Comparison of ENCODE assay signal across 8 cellular contexts in genomic region chr18:9792565-9793226, GRCh38.
DNase-seq lines count a peak whose midpoint lies in the region; ATAC-seq and TF ChIP-seq lines count a peak whose summit lies in the region.

No MANE protein-coding gene starts in this region.

- ATAC-seq in activated CD4-positive, CD25-positive, alpha-beta regulatory T cell treated with anti-CD3 and anti-CD28 coated beads, Interleukin-2, amount 50 U/mL, for 24 hours: no peak
- no peak for ATAC-seq in GM18858 (IDR thresholded peaks at IDR 0.05; ENCODE audit: unreplicated experiment)

- peak; percentile 45 for DNase-seq in activated CD4-positive, CD25-positive, alpha-beta regulatory T cell treated with anti-CD3 and anti-CD28 coated beads, Interleukin-2, amount 50 U/mL, for 72 hours
- DNase-seq in OCI-M1 (lab: John Stamatoyannopoulos, UW) (peak; percentile 59), fibroblast of mammary gland (ENCODE audit: low read depth) (no peak), KG1 (lab: John Stamatoyannopoulos, UW) (no peak), amygdala (lab: John Stamatoyannopoulos, UW) (no peak)
- DNase-seq in stimulated activated CD8-positive, alpha-beta memory T cell treated with anti-CD3 and anti-CD28 coated beads, Interleukin-2, amount 100 ng/mL, for 48 hours (ENCODE audit: low read depth in 2 of 2): peak; percentile 18 to 38

- no peak overlapping the region for H3K4me3 ChIP-seq in fibroblast of mammary gland (ENCODE audit: control insufficient read depth, low read depth, low read length)

- peak; percentile 54 for TF ChIP-seq CTCF in fibroblast of mammary gland (conservative IDR thresholded peaks at IDR 0.05; ENCODE audit: control insufficient read depth, insufficient read depth, low read depth, low read length)

Comparison
In these comparisons a context has a peak if more than half of its experiments do, and no peak if none do; other contexts are left out.
1. DNase-seq: peak in activated CD4-positive, CD25-positive, alpha-beta regulatory T cell treated with anti-CD3 and anti-CD28 coated beads, Interleukin-2, amount 50 U/mL, for 72 hours (single experiment), OCI-M1 (single experiment) and stimulated activated CD8-positive, alpha-beta memory T cell treated with anti-CD3 and anti-CD28 coated beads, Interleukin-2, amount 100 ng/mL, for 48 hours (2 of 2); none in fibroblast of mammary gland (single experiment), KG1 (single experiment) and amygdala (0 of 56).